In the genomic region with DNA sequence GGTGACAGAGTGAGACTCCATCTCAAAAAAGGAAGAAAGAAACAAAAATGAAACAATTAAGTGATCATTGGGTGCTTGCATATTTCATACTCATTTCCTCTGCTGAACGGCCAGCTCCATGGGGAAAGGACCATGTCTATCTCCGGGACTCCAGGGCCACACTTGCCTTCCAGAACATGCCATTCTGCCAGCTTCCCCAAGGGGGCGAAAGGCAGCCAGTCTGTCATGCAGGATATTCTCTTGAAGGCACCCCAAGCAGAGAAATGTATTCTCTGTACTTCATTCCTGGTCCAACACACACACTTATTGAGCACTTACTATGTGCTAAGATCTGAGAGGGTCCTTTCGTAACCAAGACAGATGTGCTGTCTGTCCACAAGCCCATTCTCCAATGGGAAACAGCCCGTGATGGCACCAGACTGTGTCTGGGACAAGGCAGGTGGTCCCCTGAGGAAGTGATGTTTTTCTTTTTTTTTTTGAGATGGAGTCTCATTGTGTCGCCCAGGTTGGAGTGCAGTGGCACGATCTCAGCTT, we compare ENCODE assay signal across 9 cellular contexts. TPM values are rescaled to one million over a fixed set of nuclear protein-coding genes. Genes with fewer than 3 reads are reported as not detected.
DNase-seq lines count a peak whose midpoint lies in the region; ATAC-seq, FAIRE-seq and TF ChIP-seq lines count a peak whose summit lies in the region.
"Had no signal": no experiment of that assay in that cellular context is flagged by ENCODE, and none has a peak within 500 bp of the region (broad histone marks: within the 10 kb centered on the region; RNA-seq: fewer than 3 reads in every experiment).

No MANE protein-coding gene starts in this region.

- no peak for TF ChIP-seq POLR2A in H54 (IDR thresholded peaks at IDR 0.05; ENCODE audit: low read depth, low read length)

- no peak for FAIRE-seq in H54 (lab: Jason Lieb, UNC)
- FAIRE-seq: pancreas had no signal

- peaks cover 3% of the 10 kb centered on the region; the same call in 1 of the 2 replicates for H3K4me1 ChIP-seq in Panc1 (ENCODE audit: control insufficient read depth, insufficient read depth, low read length)

- in situ Hi-C loops in Panc1 (cut with HindIII; ENCODE audit: low pct_unique_long_range_greater_than_20kb, low sequenced_read_pairs), result no loop called here

- no peaks in the 10 kb centered on the region for H3K36me3 ChIP-seq in Panc1 (ENCODE audit: control insufficient read depth, insufficient read depth, low read length)
- H3K36me3 ChIP-seq: pancreas had no signal

- DNase-seq in SHP77 (lab: John Stamatoyannopoulos, UW) (peak; percentile 13 to 21), SHP77 treated with DMSO at 0.1 percent for 48 hours (lab: John Stamatoyannopoulos, UW) (no peak), Panc1 (ENCODE audit: low read depth, low spot score) (no peak), choroid plexus epithelial cell (ENCODE audit: low read depth) (peak; percentile 56), retinal pigment epithelial cell (ENCODE audit: low read depth) (no peak), H54 (ENCODE audit: insufficient read length, low spot score) (no peak), NCI-H187 (lab: John Stamatoyannopoulos, UW) (no peak)
- DNase-seq: pancreas had no signal

- no peaks in the 10 kb centered on the region for H3K27me3 ChIP-seq in Panc1 (ENCODE audit: control insufficient read depth, insufficient read depth, low read length)
- H3K27me3 ChIP-seq: pancreas had no signal

- CTCF ChIA-PET in Panc1 (lab: Charles Lee), result interaction anchor here (0.6 kb wide), 1 partner anchor 25 kb away, joined by 3 read pairs; no protein-coding TSS in a partner anchor

- H3K9me3 ChIP-seq in Panc1 (ENCODE audit: control insufficient read depth, insufficient read depth, low read depth, low read length), result no peaks in the 10 kb centered on the region
- H3K9me3 ChIP-seq: pancreas had no signal

- intact Hi-C loops in Panc1 (cut with micrococcal nuclease; ENCODE audit: unreplicated experiment), result loop anchor here (10.0 kb wide), 1 partner anchor 146 kb away; a partner anchor contains a TSS

- no peak overlapping the region for H3K27ac ChIP-seq in Panc1 (ENCODE audit: low read length)
- H3K27ac ChIP-seq: pancreas had no signal

- no TSS peak for BruUV-seq in Panc1 (replicated peaks; lab: Mats Ljungman, UMichigan)

- ATAC-seq in Panc1, result peak; percentile 49; the same call in 1 of the 2 replicates
- ATAC-seq in GM21528 (IDR thresholded peaks at IDR 0.05; ENCODE audit: low FRiP score, unreplicated experiment), result no peak

- TF ChIP-seq CTCF in Panc1 (IDR thresholded peaks at IDR 0.05) (peak; percentile 69), choroid plexus epithelial cell (conservative IDR thresholded peaks at IDR 0.05; ENCODE audit: low read depth, low read length) (peak; percentile 70), retinal pigment epithelial cell (conservative IDR thresholded peaks at IDR 0.05; ENCODE audit: low read depth, low read length) (peak; percentile 60)

- POLR2A ChIA-PET in Panc1 (lab: Charles Lee), result no interaction called here

- no peak overlapping the region for H3K4me3 ChIP-seq in Panc1 (ENCODE audit: low read depth in 2 of 2, low read length in 2 of 2)
- H3K4me3 ChIP-seq in choroid plexus epithelial cell (ENCODE audit: low read depth, low read length), result no peak overlapping the region
- no peak overlapping the region for H3K4me3 ChIP-seq in retinal pigment epithelial cell (ENCODE audit: low read length)
- H3K4me3 ChIP-seq: pancreas had no signal

RNA-seq across cellular contexts. Expression of a gene that starts 10.2 kb away (rescaled TPM):
- total RNA-seq in Panc1 (2021; ENCODE audit: unreplicated experiment), result 44.9 TPM
- 64.9 TPM for polyA plus RNA-seq in Panc1 (2012; ENCODE audit: insufficient read length)

RNA-seq across cellular contexts. Expression of a gene that starts 13.0 kb away (rescaled TPM):
- not detected for total RNA-seq in Panc1 (2021; ENCODE audit: unreplicated experiment)
- 0.33 TPM for polyA plus RNA-seq in Panc1 (2012; ENCODE audit: insufficient read length)

RNA-seq across cellular contexts. Expression of a gene that starts 25.2 kb away (rescaled TPM):
- 30.3 TPM for total RNA-seq in Panc1 (2021; ENCODE audit: unreplicated experiment)
- polyA plus RNA-seq in Panc1 (2012; ENCODE audit: insufficient read length), result 47.0 TPM

Comparison
In these comparisons a context has a peak if more than half of its experiments do, and no peak if none do; other contexts are left out.
1. DNase-seq: peak in SHP77 (2 of 2) and choroid plexus epithelial cell (single experiment); none in SHP77 treated with DMSO at 0.1 percent for 48 hours (single experiment), Panc1 (single experiment), retinal pigment epithelial cell (single experiment), H54 (single experiment) and NCI-H187 (0 of 2).
2. Peak in every context shown above with its lines, with median percentiles within 50 percentile points of each other: CTCF ChIP-seq.